Comparison of ENCODE assay signal across 1 cellular context in the genomic region with DNA sequence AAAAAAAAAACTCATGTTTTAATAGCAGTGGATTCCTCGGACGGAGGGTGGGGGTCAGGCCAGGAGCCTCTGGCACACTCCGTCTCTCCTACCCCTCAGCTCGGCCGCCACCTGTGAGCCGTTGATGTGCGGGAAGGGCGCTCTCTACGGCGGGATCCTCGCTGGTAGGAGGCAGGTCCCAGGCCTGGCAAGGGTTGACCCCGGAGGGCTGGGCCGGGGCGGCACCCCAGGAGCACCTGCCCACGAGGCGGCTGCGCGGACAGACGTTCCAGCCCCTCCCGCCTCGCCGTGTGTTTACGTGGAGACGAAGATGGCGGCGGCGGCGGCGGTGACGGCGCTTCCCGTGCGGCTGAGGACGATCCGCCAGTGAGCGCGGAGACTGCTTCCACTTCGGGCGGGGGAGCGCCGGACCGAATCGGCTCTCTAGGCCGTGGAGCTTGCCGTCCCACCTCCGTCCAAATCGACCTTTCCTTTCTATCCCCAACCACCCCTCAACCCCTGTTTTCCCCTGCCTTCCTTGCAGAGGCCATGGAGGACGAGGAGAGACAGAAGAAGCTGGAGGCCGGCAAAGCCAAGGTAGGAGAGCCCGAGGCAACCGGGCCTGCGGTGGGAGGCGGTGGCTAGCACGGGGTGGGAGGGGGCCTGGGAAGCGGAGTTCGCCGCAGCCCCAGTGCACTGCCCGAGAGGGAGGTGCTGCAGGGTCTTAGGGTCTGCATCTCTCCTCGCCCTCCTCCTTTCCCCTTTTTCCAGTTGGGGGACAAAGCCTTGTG.
A peak's percentile ranks its signal among the peaks of the same experiment; 100 is the strongest.
TF ChIP-seq lines count a peak whose summit lies in the region.

Gene AKAP9 (plus strand): TSS at position 291 of the 770 bp plus-strand sequence. CDS start 238 bp downstream, at position 529.

TF ChIP-seq in neural cell, 6 proteins besides CTCF, POLR2A, EP300 and RAD21 (continued from another document):
- peak; percentile 84 for TF ChIP-seq REST (IDR thresholded peaks at IDR 0.05; ENCODE audit: borderline replicate concordance)
- peak; percentile 96 for TF ChIP-seq TAF1 (IDR thresholded peaks at IDR 0.05; ENCODE audit: low read depth)
